7 cellular contexts compared by ENCODE assay signal in genomic region chr3:156448300-156448699, GRCh38.
DNase-seq lines count a peak whose midpoint lies in the region; ATAC-seq and TF ChIP-seq lines count a peak whose summit lies in the region.

No MANE protein-coding gene starts in this region.

- peaks cover 2% of the 10 kb centered on the region for H3K4me1 Mint-ChIP-seq in activated CD8-positive, alpha-beta T cell treated with anti-CD3 and anti-CD28 coated beads, Interleukin-2, amount 10 ng/mL, durations not matched to agents 7 days and 5 days (ENCODE audit: low read depth)

- TF ChIP-seq EP300 in Ishikawa (IDR thresholded peaks at IDR 0.05; ENCODE audit: borderline replicate concordance) = no peak

- ATAC-seq in GM21381 (IDR thresholded peaks at IDR 0.05; ENCODE audit: unreplicated experiment) = peak; percentile 68
- ATAC-seq in activated CD8-positive, alpha-beta T cell treated with anti-CD3 and anti-CD28 coated beads, Interleukin-2, amount 10 ng/mL, durations not matched to agents 7 days and 5 days = peak; percentile 67
- ATAC-seq in GM21528 (IDR thresholded peaks at IDR 0.05; ENCODE audit: low FRiP score, unreplicated experiment) = no peak
- ATAC-seq in esophagus mucosa = no peak

- H3K27ac Mint-ChIP-seq in activated CD8-positive, alpha-beta T cell treated with anti-CD3 and anti-CD28 coated beads, Interleukin-2, amount 10 ng/mL, durations not matched to agents 7 days and 5 days = no peak overlapping the region

- H3K36me3 Mint-ChIP-seq in activated CD8-positive, alpha-beta T cell treated with anti-CD3 and anti-CD28 coated beads, Interleukin-2, amount 10 ng/mL, durations not matched to agents 7 days and 5 days (ENCODE audit: low read depth) = no peaks in the 10 kb centered on the region

- no peak overlapping the region for H3K4me3 Mint-ChIP-seq in activated CD8-positive, alpha-beta T cell treated with anti-CD3 and anti-CD28 coated beads, Interleukin-2, amount 10 ng/mL, durations not matched to agents 7 days and 5 days

- H3K9me3 Mint-ChIP-seq in activated CD8-positive, alpha-beta T cell treated with anti-CD3 and anti-CD28 coated beads, Interleukin-2, amount 10 ng/mL, durations not matched to agents 7 days and 5 days (ENCODE audit: insufficient read depth) = no peaks in the 10 kb centered on the region

- CTCF ChIA-PET in activated CD8-positive, alpha-beta T cell treated with anti-CD3 and anti-CD28 coated beads, Interleukin-2, amount 10 ng/mL, durations not matched to agents 7 days and 5 days (lab: Charles Lee) = interaction anchor here (1.5 to 5.6 kb wide), 5 partner anchors 10 to 689 kb away, joined by 3 to 76 read pairs (median 14); no protein-coding TSS in a partner anchor

- H3K27me3 Mint-ChIP-seq in activated CD8-positive, alpha-beta T cell treated with anti-CD3 and anti-CD28 coated beads, Interleukin-2, amount 10 ng/mL, durations not matched to agents 7 days and 5 days (ENCODE audit: low read depth) = peaks cover 30% of the 10 kb centered on the region

- DNase-seq in ELR (ENCODE audit: low read depth) = peak; percentile 66
- peak; percentile 51 for DNase-seq in activated CD8-positive, alpha-beta T cell treated with anti-CD3 and anti-CD28 coated beads, Interleukin-2, amount 10 ng/mL, durations not matched to agents 7 days and 5 days
- DNase-seq in islet precursor cell = peak; percentile 73

- TF ChIP-seq RAD21 in Ishikawa (IDR thresholded peaks at IDR 0.05; ENCODE audit: low read depth) = peak; percentile 41

- POLR2A ChIA-PET in activated CD8-positive, alpha-beta T cell treated with anti-CD3 and anti-CD28 coated beads, Interleukin-2, amount 10 ng/mL, durations not matched to agents 7 days and 5 days (lab: Charles Lee) = no interaction called here

TF ChIP-seq in Ishikawa, 13 proteins besides CTCF, POLR2A, EP300 and RAD21:
- no peak for TF ChIP-seq ZBTB7A (IDR thresholded peaks at IDR 0.05; ENCODE audit: low read depth)
- no peak for TF ChIP-seq CREB1 (IDR thresholded peaks at IDR 0.05; ENCODE audit: low read depth)
- no peak for TF ChIP-seq TAF1 (IDR thresholded peaks at IDR 0.05; ENCODE audit: low read depth)
- no peak for TF ChIP-seq TEAD4 (IDR thresholded peaks at IDR 0.05)
- no peak for TF ChIP-seq USF1 (IDR thresholded peaks at IDR 0.05)
- TF ChIP-seq NFIC (IDR thresholded peaks at IDR 0.05) = no peak
- no peak for TF ChIP-seq CEBPB (IDR thresholded peaks at IDR 0.05)
- no peak for TF ChIP-seq MAX (IDR thresholded peaks at IDR 0.05)
- no peak for TF ChIP-seq FOXM1 (IDR thresholded peaks at IDR 0.05; ENCODE audit: borderline replicate concordance, low read depth)
- TF ChIP-seq TCF12 (IDR thresholded peaks at IDR 0.05; ENCODE audit: low read depth) = no peak

Comparison
In these comparisons a context has a peak if more than half of its experiments do, and no peak if none do; other contexts are left out.
1. ATAC-seq: peak in GM21381 (single experiment) and activated CD8-positive, alpha-beta T cell treated with anti-CD3 and anti-CD28 coated beads, Interleukin-2, amount 10 ng/mL, durations not matched to agents 7 days and 5 days (single experiment); none in GM21528 (single experiment) and esophagus mucosa (single experiment).
2. Peak in every context shown above with its lines, with median percentiles within 50 percentile points of each other: DNase-seq.